1 cellular context compared by ENCODE assay signal in genomic region chr5:154818459-154819116, GRCh38.
A peak's percentile ranks its signal among the peaks of the same experiment; 100 is the strongest.
TF ChIP-seq lines count a peak whose summit lies in the region.

No MANE protein-coding gene starts in this region.

TF ChIP-seq in K562, 482 proteins besides CTCF, POLR2A, EP300 and RAD21 (continued from another document and continues in another):
- TF ChIP-seq HES1 (IDR thresholded peaks at IDR 0.05; ENCODE audit: low read depth) (no peak), POLR2H (tag; IDR thresholded peaks at IDR 0.05; ENCODE audit: low read depth) (0 out of 2 replicates have a peak, but pooled peaks have one; percentile 12), GTF2E2 (tag; IDR thresholded peaks at IDR 0.05) (no peak), NR4A1 (CRISPR knock-in tag; IDR thresholded peaks at IDR 0.05) (no peak), NR4A1 (tag; IDR thresholded peaks at IDR 0.05) (peak; percentile 24; the same call in 1 of the 2 replicates), ATF2 (CRISPR knock-in tag; IDR thresholded peaks at IDR 0.05) (no peak), ZNF134 (CRISPR knock-in tag; conservative IDR thresholded peaks at IDR 0.05) (no peak), POLR2G (IDR thresholded peaks at IDR 0.05; ENCODE audit: low read depth, low read length) (no peak), DPF2 (IDR thresholded peaks at IDR 0.05) (no peak), RHOXF2B (CRISPR knock-in tag; conservative IDR thresholded peaks at IDR 0.05) (no peak), CBFA2T3 (IDR thresholded peaks at IDR 0.05) (peak; percentile 52), ARNT (IDR thresholded peaks at IDR 0.05) (no peak), CTBP1 (IDR thresholded peaks at IDR 0.05; ENCODE audit: borderline replicate concordance) (0 out of 2 replicates have a peak, but pooled peaks have one; percentile 12), SMARCA4 (IDR thresholded peaks at IDR 0.05) (no peak), ELF4 (CRISPR knock-in tag; IDR thresholded peaks at IDR 0.05) (no peak), ZNF395 (CRISPR knock-in tag; IDR thresholded peaks at IDR 0.05) (no peak), PCBP2 (IDR thresholded peaks at IDR 0.05; ENCODE audit: low read depth, low read length, poor library complexity, severe bottlenecking) (no peak), NEUROD1 (IDR thresholded peaks at IDR 0.05; ENCODE audit: borderline replicate concordance, low read depth, low read length, partially characterized antibody) (no peak), CREBBP (IDR thresholded peaks at IDR 0.05; ENCODE audit: low read depth, low read length) (no peak), CCNT2 (IDR thresholded peaks at IDR 0.05; ENCODE audit: borderline replicate concordance, extremely low read depth, insufficient read length, low read depth, low read length) (no peak), POLR2AphosphoS5 (IDR thresholded peaks at IDR 0.05; ENCODE audit: control insufficient read depth, insufficient read depth, low read depth, low read length) (0 out of 2 replicates have a peak, but pooled peaks have one; percentile 40), TEAD4 (IDR thresholded peaks at IDR 0.05; ENCODE audit: low read length) (no peak; the same call in 1 of the 2 replicates), TEAD4 (CRISPR knock-in tag; IDR thresholded peaks at IDR 0.05; ENCODE audit: borderline replicate concordance) (no peak), ZNF583 (CRISPR knock-in tag; IDR thresholded peaks at IDR 0.05) (no peak), GATA2 (CRISPR knock-in tag; IDR thresholded peaks at IDR 0.05) (no peak), KDM2B (CRISPR knock-in tag; IDR thresholded peaks at IDR 0.05) (no peak), ZEB2 (IDR thresholded peaks at IDR 0.05) (no peak), USF2 (CRISPR knock-in tag; IDR thresholded peaks at IDR 0.05) (no peak), E2F8 (IDR thresholded peaks at IDR 0.05; ENCODE audit: low read depth, partially characterized antibody) (no peak), TAL1 (IDR thresholded peaks at IDR 0.05) (peak; percentile 53; the same call in 1 of the 2 replicates), CBFA2T2 (conservative IDR thresholded peaks at IDR 0.05) (peak; percentile 28; the same call in 1 of the 2 replicates), PRPF4 (IDR thresholded peaks at IDR 0.05; ENCODE audit: insufficient read depth, low read depth, low read length, poor library complexity, severe bottlenecking) (no peak), NELFE (IDR thresholded peaks at IDR 0.05; ENCODE audit: insufficient read depth, insufficient read length) (no peak), ZNF785 (CRISPR knock-in tag; IDR thresholded peaks at IDR 0.05) (no peak), ELK1 (CRISPR knock-in tag; IDR thresholded peaks at IDR 0.05) (no peak), HNRNPK (IDR thresholded peaks at IDR 0.05; ENCODE audit: low read depth, low read length, poor library complexity, severe bottlenecking) (no peak), CHD7 (IDR thresholded peaks at IDR 0.05; ENCODE audit: low read depth, low read length) (no peak), POLR3G (IDR thresholded peaks at IDR 0.05; ENCODE audit: extremely low read depth, insufficient read length, insufficient replicate concordance) (no peak), SOX6 (IDR thresholded peaks at IDR 0.05) (peak; percentile 37; the same call in 1 of the 2 replicates), GABPB1 (CRISPR knock-in tag; IDR thresholded peaks at IDR 0.05) (0 out of 2 replicates have a peak, but pooled peaks have one; percentile 32), NRF1 (conservative IDR thresholded peaks at IDR 0.05 in 1 of 2, IDR thresholded peaks at IDR 0.05 in 1 of 2) (no peak), TCF7L2 (IDR thresholded peaks at IDR 0.05; ENCODE audit: low read depth, low read length) (no peak), ATF1 (CRISPR knock-in tag; IDR thresholded peaks at IDR 0.05) (no peak), ATF1 (tag; IDR thresholded peaks at IDR 0.05) (no peak), SP2 (IDR thresholded peaks at IDR 0.05; ENCODE audit: extremely low read depth, low read depth, low read length, poor library complexity, severe bottlenecking) (no peak), RBM17 (IDR thresholded peaks at IDR 0.05; ENCODE audit: borderline replicate concordance, low read depth, low read length) (no peak), ZNF354B (CRISPR knock-in tag; IDR thresholded peaks at IDR 0.05) (no peak), TCF7 (IDR thresholded peaks at IDR 0.05; ENCODE audit: borderline replicate concordance) (no peak), DLX4 (CRISPR knock-in tag; IDR thresholded peaks at IDR 0.05) (no peak), ZNF140 (CRISPR knock-in tag; IDR thresholded peaks at IDR 0.05) (no peak), HLTF (IDR thresholded peaks at IDR 0.05) (no peak)
